Comparison of ENCODE assay signal across 8 cellular contexts in the genomic region with DNA sequence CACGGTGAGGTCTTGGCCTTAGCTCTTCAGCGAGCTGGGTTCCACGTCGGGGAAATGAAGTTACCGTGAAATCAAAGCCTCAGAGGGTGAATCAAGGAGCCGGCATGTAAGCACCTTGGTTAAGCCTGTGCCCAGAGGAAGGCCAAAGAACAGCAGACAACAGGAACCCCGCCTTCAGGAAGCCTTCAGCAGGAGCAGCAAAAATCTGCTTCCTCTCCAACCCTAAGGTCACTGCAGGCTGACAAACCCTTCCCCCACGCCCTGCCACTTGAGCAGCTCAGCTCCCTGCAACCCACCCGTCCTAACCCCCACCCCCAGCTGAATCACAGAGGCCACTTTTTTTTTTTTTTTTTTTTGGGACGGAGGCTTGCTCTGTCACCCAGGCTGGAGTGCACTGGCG.
A peak's percentile ranks its signal among the peaks of the same experiment; 100 is the strongest.
DNase-seq lines count a peak whose midpoint lies in the region; ATAC-seq lines count a peak whose summit lies in the region.

No MANE protein-coding gene starts in this region.

- H3K36me3 Mint-ChIP-seq in activated CD8-positive, alpha-beta T cell treated with anti-CD3 and anti-CD28 coated beads, Interleukin-2, amount 10 ng/mL, durations not matched to agents 7 days and 5 days (ENCODE audit: low read depth), result no peaks in the 10 kb centered on the region

- H3K9me3 Mint-ChIP-seq in activated CD8-positive, alpha-beta T cell treated with anti-CD3 and anti-CD28 coated beads, Interleukin-2, amount 10 ng/mL, durations not matched to agents 7 days and 5 days (ENCODE audit: insufficient read depth), result no peaks in the 10 kb centered on the region

- peak overlapping the region; percentile 97 for H3K27ac Mint-ChIP-seq in activated CD8-positive, alpha-beta T cell treated with anti-CD3 and anti-CD28 coated beads, Interleukin-2, amount 10 ng/mL, durations not matched to agents 7 days and 5 days

- peaks cover 8% of the 10 kb centered on the region for H3K27me3 Mint-ChIP-seq in activated CD8-positive, alpha-beta T cell treated with anti-CD3 and anti-CD28 coated beads, Interleukin-2, amount 10 ng/mL, durations not matched to agents 7 days and 5 days (ENCODE audit: low read depth)

- CTCF ChIA-PET in activated CD8-positive, alpha-beta T cell treated with anti-CD3 and anti-CD28 coated beads, Interleukin-2, amount 10 ng/mL, durations not matched to agents 7 days and 5 days (lab: Charles Lee), result interaction anchor here (1.8 kb wide), 1 partner anchor 107 kb away, joined by 4 read pairs; no protein-coding TSS in a partner anchor

- peaks cover 32% of the 10 kb centered on the region for H3K4me1 Mint-ChIP-seq in activated CD8-positive, alpha-beta T cell treated with anti-CD3 and anti-CD28 coated beads, Interleukin-2, amount 10 ng/mL, durations not matched to agents 7 days and 5 days (ENCODE audit: low read depth)

- in situ Hi-C loops in KBM-7 (cut with MboI; ENCODE audit: low pct_unique_long_range_greater_than_20kb, low sequenced_read_pairs), result no loop called here

- DNase-seq in KBM-7 (peak; percentile 84), left cardiac atrium (peak; percentile 72), HT-29 (ENCODE audit: low spot score) (no peak)
- DNase-seq in activated CD8-positive, alpha-beta T cell treated with anti-CD3 and anti-CD28 coated beads, Interleukin-2, amount 10 ng/mL, durations not matched to agents 7 days and 5 days, result peak; percentile 66
- DNase-seq in stimulated activated CD4-positive, alpha-beta T cell treated with anti-CD3 and anti-CD28 coated beads, Interleukin-1b, Interleukin-23, amount 100 ng/mL, for 48 hours, result peak; percentile 39

- intact Hi-C loops in left cardiac atrium (cut with DNase I), result no loop called here

- peak overlapping the region; percentile 62 for H3K4me3 Mint-ChIP-seq in activated CD8-positive, alpha-beta T cell treated with anti-CD3 and anti-CD28 coated beads, Interleukin-2, amount 10 ng/mL, durations not matched to agents 7 days and 5 days

- ATAC-seq in activated CD8-positive, alpha-beta T cell treated with anti-CD3 and anti-CD28 coated beads, Interleukin-2, amount 10 ng/mL, durations not matched to agents 7 days and 5 days, result peak; percentile 89
- peak; percentile 61 to 88 for ATAC-seq in left cardiac atrium
- ATAC-seq in HG02840 (IDR thresholded peaks at IDR 0.05; ENCODE audit: low FRiP score, unreplicated experiment), result no peak
- no peak for ATAC-seq in HG03469 (IDR thresholded peaks at IDR 0.05; ENCODE audit: unreplicated experiment)
- no peak for ATAC-seq in GM18517 (IDR thresholded peaks at IDR 0.05; ENCODE audit: unreplicated experiment)

- POLR2A ChIA-PET in activated CD8-positive, alpha-beta T cell treated with anti-CD3 and anti-CD28 coated beads, Interleukin-2, amount 10 ng/mL, durations not matched to agents 7 days and 5 days (lab: Charles Lee), result no interaction called here

Comparison
In these comparisons a context has a peak if more than half of its experiments do, and no peak if none do; other contexts are left out.
1. ATAC-seq: peak in activated CD8-positive, alpha-beta T cell treated with anti-CD3 and anti-CD28 coated beads, Interleukin-2, amount 10 ng/mL, durations not matched to agents 7 days and 5 days (single experiment) and left cardiac atrium (2 of 2); none in HG02840 (single experiment), HG03469 (single experiment) and GM18517 (single experiment).